8 cellular contexts compared by ENCODE assay signal in the genomic region with DNA sequence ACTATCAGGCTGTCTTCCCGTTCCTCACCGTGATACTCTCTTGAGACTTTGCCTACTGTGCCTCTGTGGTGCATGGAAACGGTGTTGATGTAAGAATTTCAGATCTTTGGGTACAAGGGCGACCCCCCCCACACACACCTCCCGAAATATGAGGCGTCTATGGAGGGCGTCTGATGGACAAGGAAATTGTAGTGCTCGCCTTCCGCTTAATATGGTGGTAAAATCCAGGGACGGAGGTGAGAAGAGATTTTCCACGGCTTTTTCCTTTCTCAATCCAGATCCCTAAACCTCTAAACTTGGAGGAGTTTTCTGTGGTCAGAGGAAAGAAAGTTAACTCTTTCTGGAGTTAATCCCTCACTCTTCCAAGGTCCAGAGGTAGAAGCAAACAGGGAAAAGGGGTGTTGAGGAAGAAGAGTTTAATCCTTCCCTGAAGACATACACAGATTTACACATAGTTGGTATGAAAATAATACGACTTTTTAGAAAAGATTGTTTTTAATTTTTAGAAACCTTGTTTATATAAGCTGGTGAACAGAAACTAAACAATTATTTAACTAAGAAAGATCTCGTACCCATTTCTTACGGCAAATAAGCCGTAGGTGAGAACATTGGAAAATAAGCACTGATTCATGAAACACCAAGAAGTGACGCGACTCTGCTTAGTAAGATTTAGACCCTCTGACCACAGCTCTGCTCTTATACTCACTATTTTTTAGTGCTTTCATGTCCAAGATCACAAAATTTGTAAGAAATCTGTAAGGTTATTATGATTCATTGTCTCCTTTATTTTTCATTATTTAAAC.
A peak's percentile ranks its signal among the peaks of the same experiment; 100 is the strongest.
DNase-seq lines count a peak whose midpoint lies in the region; ATAC-seq and TF ChIP-seq lines count a peak whose summit lies in the region.

No MANE protein-coding gene starts in this region.

- H3K27me3 ChIP-seq in subcutaneous abdominal adipose tissue (ENCODE audit: control insufficient read depth in 5 of 5, insufficient read depth in 4 of 5, low read length in 5 of 5): no peaks in the 10 kb centered on the region

- peaks cover 5 to 36% (median 29%) of the 10 kb centered on the region in 5 donors for H3K4me1 ChIP-seq in subcutaneous abdominal adipose tissue (ENCODE audit: control insufficient read depth in 5 of 5, insufficient read depth in 5 of 5, low read length in 5 of 5)

- ATAC-seq in HG02943 (IDR thresholded peaks at IDR 0.05; ENCODE audit: low read depth, unreplicated experiment): peak; percentile 6

- H3K4me3 ChIP-seq in GM12864 (ENCODE audit: low read depth, low read length): peak overlapping the region; percentile 50
- peak overlapping the region; percentile 77 for H3K4me3 ChIP-seq in iPS-18c (ENCODE audit: insufficient read depth, low read depth, low read length)
- H3K4me3 ChIP-seq in subcutaneous abdominal adipose tissue (ENCODE audit: low read depth in 1 of 5, low read length in 5 of 5): peak overlapping the region; percentile 62 to 95 (median 72)

- H3K9me3 ChIP-seq in iPS-18c (ENCODE audit: control insufficient read depth, insufficient read depth, low read length) (no peaks in the 10 kb centered on the region), subcutaneous abdominal adipose tissue (ENCODE audit: control insufficient read depth in 5 of 5, low read length in 5 of 5) (no peaks in the 10 kb centered on the region)

- DNase-seq in GM12864 (ENCODE audit: low read depth): no peak
- peak; percentile 34 for DNase-seq in activated CD8-positive, alpha-beta memory T cell treated with anti-CD3 and anti-CD28 coated beads, Interleukin-2, amount 50 U/mL, for 4 hours
- no peak for DNase-seq in MV-4-11 (lab: John Stamatoyannopoulos, UW)
- no peak for DNase-seq in NCI-H1092 (lab: John Stamatoyannopoulos, UW)
- no peak for DNase-seq in AG20443 (ENCODE audit: low spot score)

- no peak for TF ChIP-seq CTCF in GM12864 (IDR thresholded peaks at IDR 0.05; ENCODE audit: low read depth, low read length, missing control alignments)

- H3K36me3 ChIP-seq in subcutaneous abdominal adipose tissue (ENCODE audit: control insufficient read depth in 5 of 5, insufficient read depth in 5 of 5, low read length in 5 of 5): no peaks in the 10 kb centered on the region

- H3K27ac ChIP-seq in subcutaneous abdominal adipose tissue (ENCODE audit: low read depth, low read length): peak overlapping the region; percentile 66

- H3K9ac ChIP-seq in subcutaneous abdominal adipose tissue (ENCODE audit: low read length in 5 of 5): peak overlapping the region in 4 of 5 donors; percentile 62 to 72 (median 67)
